Comparison of ENCODE assay signal across 10 cellular contexts in the genomic region with DNA sequence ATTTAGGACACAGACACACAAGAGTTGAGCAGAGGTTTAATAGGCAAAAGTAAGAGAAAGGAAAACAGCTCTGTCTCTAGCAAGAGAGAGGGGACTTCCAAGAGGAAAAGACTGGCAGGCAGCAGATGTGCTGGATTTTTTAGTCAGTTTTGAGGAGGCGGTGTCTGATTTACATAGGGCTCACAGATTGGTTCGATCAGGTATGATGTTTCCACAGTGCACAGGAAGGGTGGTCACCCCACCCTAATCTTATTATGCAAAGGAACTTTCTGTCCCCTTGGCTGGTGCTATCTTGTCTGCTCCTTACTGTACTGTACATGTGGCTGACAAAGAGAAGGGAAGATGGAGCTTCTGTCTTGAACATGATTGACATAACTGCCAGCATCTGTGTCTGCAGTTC. TPM values are rescaled to one million over a fixed set of nuclear protein-coding genes. Genes with fewer than 3 reads are reported as not detected.
DNase-seq lines count a peak whose midpoint lies in the region; ATAC-seq and TF ChIP-seq lines count a peak whose summit lies in the region.
"Had no signal": no experiment of that assay in that cellular context is flagged by ENCODE, and none has a peak within 500 bp of the region (broad histone marks: within the 10 kb centered on the region; RNA-seq: fewer than 3 reads in every experiment).

No MANE protein-coding gene starts in this region.

- intact Hi-C loops in left cardiac atrium (cut with DNase I) = no loop called here

- no peak for TF ChIP-seq CTCF in C4-2B (conservative IDR thresholded peaks at IDR 0.05)
- no peak for TF ChIP-seq CTCF in choroid plexus epithelial cell (conservative IDR thresholded peaks at IDR 0.05; ENCODE audit: low read depth, low read length)

- no peak overlapping the region for H3K4me3 ChIP-seq in choroid plexus epithelial cell (ENCODE audit: low read depth, low read length)

- ATAC-seq in GM19324 (IDR thresholded peaks at IDR 0.05; ENCODE audit: low FRiP score, unreplicated experiment) (peak; percentile 68), GM19467 (IDR thresholded peaks at IDR 0.05; ENCODE audit: unreplicated experiment) (no peak), left cardiac atrium (no peak)

- peak in 60 of 76 experiments; percentile 2 to 76 (median 36) for DNase-seq in HUDEP-2 (lab: John Stamatoyannopoulos, UW; ENCODE audit: unreplicated experiment in 76 of 76)
- peak; percentile 47 for DNase-seq in choroid plexus epithelial cell (ENCODE audit: low read depth)
- no peak for DNase-seq in left cardiac atrium
- DNase-seq in activated CD4-positive, CD25-positive, alpha-beta regulatory T cell treated with anti-CD3 and anti-CD28 coated beads, Interleukin-2, amount 50 U/mL, for 72 hours = no peak
- DNase-seq in activated gamma-delta T cell treated with Interleukin-2 at 50 U/mL for 16 hours = no peak
- DNase-seq: NCI-H2227 treated with DMSO at 0.1 percent for 48 hours had no signal

- peak overlapping the region; percentile 83 for H3K27ac ChIP-seq in C4-2B

RNA-seq across cellular contexts. Expression of a gene that starts 25.3 kb away (rescaled TPM):
- total RNA-seq in left cardiac atrium = 10 to 100 TPM; 29.8 to 37.7 TPM

RNA-seq across cellular contexts. Expression of a gene that starts 28.0 kb away (rescaled TPM):
- total RNA-seq in left cardiac atrium = 10 to 100 TPM; 17.3 to 18.9 TPM

RNA-seq across cellular contexts. Expression of a gene that starts 36.0 kb away (rescaled TPM):
- total RNA-seq in left cardiac atrium = not detected
- total RNA-seq: G401 had no signal

RNA-seq across cellular contexts. Expression of a gene that starts 45.1 kb away (rescaled TPM):
- total RNA-seq in left cardiac atrium = 1 to 10 TPM in 1 of 2 donors, under 1 TPM in 1; 0.77 to 3.2 TPM

Comparison
In these comparisons a context has a peak if more than half of its experiments do, and no peak if none do; other contexts are left out.
1. DNase-seq: peak in HUDEP-2 (60 of 76) and choroid plexus epithelial cell (single experiment); none in left cardiac atrium (single experiment), activated CD4-positive, CD25-positive, alpha-beta regulatory T cell treated with anti-CD3 and anti-CD28 coated beads, Interleukin-2, amount 50 U/mL, for 72 hours (single experiment) and activated gamma-delta T cell treated with Interleukin-2 at 50 U/mL for 16 hours (single experiment).